ENCODE assay signal across 13 cellular contexts in genomic region chr21:32426592-32427051, GRCh38. TPM values are rescaled to one million over a fixed set of nuclear protein-coding genes. Genes with fewer than 3 reads are reported as not detected.
DNase-seq lines count a peak whose midpoint lies in the region; ATAC-seq and TF ChIP-seq lines count a peak whose summit lies in the region.
"Had no signal": no experiment of that assay in that cellular context is flagged by ENCODE, and none has a peak within 500 bp of the region (broad histone marks: within the 10 kb centered on the region; RNA-seq: fewer than 3 reads in every experiment).

No MANE protein-coding gene starts in this region.

- H3K27me3 ChIP-seq in esophagus squamous epithelium = no peaks in the 10 kb centered on the region

- peak; percentile 68 for ATAC-seq in SK-N-SH treated with all-trans-retinoic acid at 6 μM for 48 hours
- no peak for ATAC-seq in GM19023 (IDR thresholded peaks at IDR 0.05; ENCODE audit: unreplicated experiment)
- ATAC-seq in HG02678 (IDR thresholded peaks at IDR 0.05; ENCODE audit: unreplicated experiment) = no peak
- ATAC-seq: naive thymus-derived CD8-positive, alpha-beta T cell had no signal

- DNase-seq in AG08396 (ENCODE audit: low spot score) (peak; percentile 24), esophagus squamous epithelium (lab: John Stamatoyannopoulos, UW) (no peak), midbrain (lab: John Stamatoyannopoulos, UW) (peak; percentile 61)
- no peak for DNase-seq in effector CD4-positive, alpha-beta T cell
- no peak for DNase-seq in stimulated activated CD4-positive, alpha-beta T cell treated with anti-CD3 and anti-CD28 coated beads, Interleukin-4, amount 100 ng/mL, for 4 hours
- DNase-seq: activated CD4-positive, alpha-beta T cell treated with anti-CD3 and anti-CD28 coated beads, Interleukin-2, amount 10 ng/mL, durations not matched to agents 24 days and 14 days; activated gamma-delta T cell; naive thymus-derived CD8-positive, alpha-beta T cell; NCI-H226 had no signal

- peak overlapping the region; percentile 67 to 76 (median 70) for H3K27ac ChIP-seq in esophagus squamous epithelium
- H3K27ac ChIP-seq: SK-N-MC had no signal

- no peak for TF ChIP-seq CTCF in esophagus squamous epithelium (IDR thresholded peaks at IDR 0.05)

- peaks cover 20 to 60% (median 34%) of the 10 kb centered on the region in 3 donors for H3K4me1 ChIP-seq in esophagus squamous epithelium

- intact Hi-C loops in esophagus squamous epithelium (cut with DNase I) = no loop called here

- H3K9me3 ChIP-seq in esophagus squamous epithelium = no peaks in the 10 kb centered on the region

- H3K36me3 ChIP-seq in esophagus squamous epithelium = peaks cover 0 to 13% (median 0%) of the 10 kb centered on the region in 3 donors

- WGBS in esophagus squamous epithelium, 2 donors = 34 to 44% methylated on average over 6 of the region's 6 CpGs

- no peak overlapping the region for H3K4me3 ChIP-seq in esophagus squamous epithelium
- H3K4me3 ChIP-seq: SK-N-MC had no signal

- no peak for TF ChIP-seq POLR2A in esophagus squamous epithelium (IDR thresholded peaks at IDR 0.05)

TF ChIP-seq in SK-N-SH treated with all-trans-retinoic acid at 6 μM for 48 hours, 23 proteins besides CTCF, POLR2A, EP300 and RAD21:
- TF ChIP-seq ISL1 (CRISPR knock-in tag; IDR thresholded peaks at IDR 0.05) (no peak), ARNTL (CRISPR knock-in tag; IDR thresholded peaks at IDR 0.05; ENCODE audit: borderline replicate concordance, low read depth) (no peak), ZFP30 (CRISPR knock-in tag; IDR thresholded peaks at IDR 0.05) (no peak), SNAI2 (CRISPR knock-in tag; IDR thresholded peaks at IDR 0.05) (no peak), ESRRG (CRISPR knock-in tag; IDR thresholded peaks at IDR 0.05) (no peak), ZNF565 (CRISPR knock-in tag; conservative IDR thresholded peaks at IDR 0.05; ENCODE audit: low read depth) (no peak), CREB5 (CRISPR knock-in tag; IDR thresholded peaks at IDR 0.05; ENCODE audit: low read depth) (no peak), RARB (CRISPR knock-in tag; IDR thresholded peaks at IDR 0.05) (no peak), GLIS3 (CRISPR knock-in tag; IDR thresholded peaks at IDR 0.05) (no peak), CSRNP3 (CRISPR knock-in tag; IDR thresholded peaks at IDR 0.05) (no peak), ZC3H10 (CRISPR knock-in tag; IDR thresholded peaks at IDR 0.05) (no peak), ZNF70 (CRISPR knock-in tag; IDR thresholded peaks at IDR 0.05) (no peak), BACH2 (CRISPR knock-in tag; IDR thresholded peaks at IDR 0.05; ENCODE audit: borderline replicate concordance) (no peak)
- TF ChIP-seq, protein P1, sequence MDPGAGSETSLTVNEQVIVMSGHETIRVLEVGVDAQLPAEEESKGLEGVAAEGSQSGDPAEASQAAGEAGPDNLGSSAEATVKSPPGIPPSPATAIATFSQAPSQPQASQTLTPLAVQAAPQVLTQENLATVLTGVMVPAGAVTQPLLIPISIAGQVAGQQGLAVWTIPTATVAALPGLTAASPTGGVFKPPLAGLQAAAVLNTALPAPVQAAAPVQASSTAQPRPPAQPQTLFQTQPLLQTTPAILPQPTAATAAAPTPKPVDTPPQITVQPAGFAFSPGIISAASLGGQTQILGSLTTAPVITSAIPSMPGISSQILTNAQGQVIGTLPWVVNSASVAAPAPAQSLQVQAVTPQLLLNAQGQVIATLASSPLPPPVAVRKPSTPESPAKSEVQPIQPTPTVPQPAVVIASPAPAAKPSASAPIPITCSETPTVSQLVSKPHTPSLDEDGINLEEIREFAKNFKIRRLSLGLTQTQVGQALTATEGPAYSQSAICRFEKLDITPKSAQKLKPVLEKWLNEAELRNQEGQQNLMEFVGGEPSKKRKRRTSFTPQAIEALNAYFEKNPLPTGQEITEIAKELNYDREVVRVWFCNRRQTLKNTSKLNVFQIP (CRISPR knock-in tag; IDR thresholded peaks at IDR 0.05; ENCODE audit: borderline replicate concordance, low read depth) = no peak

RNA-seq across cellular contexts. Expression of gene EVA1C, which starts 14.1 kb away (rescaled TPM):
- total RNA-seq in esophagus squamous epithelium = 10 to 100 TPM; 12.7 to 39.9 (median 24.4) TPM

RNA-seq across cellular contexts. Expression of gene URB1, which starts 33.8 kb away (rescaled TPM):
- total RNA-seq in esophagus squamous epithelium = 10 to 100 TPM; 11.1 to 24.8 (median 17.9) TPM

Comparison
In these comparisons a context has a peak if more than half of its experiments do, and no peak if none do; other contexts are left out.
1. DNase-seq: peak in AG08396 (single experiment) and midbrain (single experiment); none in esophagus squamous epithelium (single experiment), effector CD4-positive, alpha-beta T cell (single experiment) and stimulated activated CD4-positive, alpha-beta T cell treated with anti-CD3 and anti-CD28 coated beads, Interleukin-4, amount 100 ng/mL, for 4 hours (0 of 2).